8 cellular contexts compared by ENCODE assay signal in genomic region chr21:23968722-23969647, GRCh38.
DNase-seq lines count a peak whose midpoint lies in the region; ATAC-seq and TF ChIP-seq lines count a peak whose summit lies in the region.

No MANE protein-coding gene starts in this region.

- peak; percentile 37 for TF ChIP-seq CTCF in mesothelial cell of epicardium (IDR thresholded peaks at IDR 0.05; ENCODE audit: unreplicated experiment)
- peak; percentile 65 for TF ChIP-seq CTCF in type B pancreatic cell (conservative IDR thresholded peaks at IDR 0.05)

- H3K9me3 Mint-ChIP-seq in activated naive CD8-positive, alpha-beta T cell treated with anti-CD3 and anti-CD28 coated beads for 36 hours, result no peaks in the 10 kb centered on the region
- H3K9me3 Mint-ChIP-seq in mesothelial cell of epicardium, result peaks cover 35% of the 10 kb centered on the region
- peaks cover 3% of the 10 kb centered on the region for H3K9me3 Mint-ChIP-seq in type B pancreatic cell

- no peaks in the 10 kb centered on the region for H3K36me3 Mint-ChIP-seq in activated naive CD8-positive, alpha-beta T cell treated with anti-CD3 and anti-CD28 coated beads for 36 hours
- no peaks in the 10 kb centered on the region for H3K36me3 Mint-ChIP-seq in mesothelial cell of epicardium
- no peaks in the 10 kb centered on the region for H3K36me3 Mint-ChIP-seq in type B pancreatic cell

- H3K27ac Mint-ChIP-seq in activated naive CD8-positive, alpha-beta T cell treated with anti-CD3 and anti-CD28 coated beads for 36 hours, result peak overlapping the region; percentile 68
- no peak overlapping the region for H3K27ac Mint-ChIP-seq in mesothelial cell of epicardium
- no peak overlapping the region for H3K27ac Mint-ChIP-seq in type B pancreatic cell

- DNase-seq in MV-4-11 (lab: John Stamatoyannopoulos, UW), result peak; percentile 89
- peak; percentile 68 for DNase-seq in SW480 (ENCODE audit: low spot score)
- peak; percentile 81 for DNase-seq in activated naive CD8-positive, alpha-beta T cell treated with anti-CD3 and anti-CD28 coated beads for 36 hours
- no peak for DNase-seq in mesothelial cell of epicardium (ENCODE audit: low spot score in 2 of 2, unreplicated experiment in 2 of 2)
- no peak for DNase-seq in type B pancreatic cell (ENCODE audit: extremely low spot score, unreplicated experiment)
- no peak for DNase-seq in HCEC 1CT

- peaks cover 16% of the 10 kb centered on the region for H3K4me1 Mint-ChIP-seq in activated naive CD8-positive, alpha-beta T cell treated with anti-CD3 and anti-CD28 coated beads for 36 hours
- no peaks in the 10 kb centered on the region for H3K4me1 Mint-ChIP-seq in mesothelial cell of epicardium
- no peaks in the 10 kb centered on the region for H3K4me1 Mint-ChIP-seq in type B pancreatic cell (ENCODE audit: unreplicated experiment)

- ATAC-seq in GM18511 (IDR thresholded peaks at IDR 0.05; ENCODE audit: unreplicated experiment), result peak; percentile 93
- peak; percentile 93 for ATAC-seq in HG02678 (IDR thresholded peaks at IDR 0.05; ENCODE audit: unreplicated experiment)

- no peaks in the 10 kb centered on the region for H3K27me3 Mint-ChIP-seq in activated naive CD8-positive, alpha-beta T cell treated with anti-CD3 and anti-CD28 coated beads for 36 hours
- peaks cover 2% of the 10 kb centered on the region for H3K27me3 Mint-ChIP-seq in mesothelial cell of epicardium (ENCODE audit: low read depth)
- H3K27me3 Mint-ChIP-seq in type B pancreatic cell, result no peaks in the 10 kb centered on the region

- H3K4me3 Mint-ChIP-seq in activated naive CD8-positive, alpha-beta T cell treated with anti-CD3 and anti-CD28 coated beads for 36 hours, result peak overlapping the region; percentile 43
- H3K4me3 Mint-ChIP-seq in mesothelial cell of epicardium, result no peak overlapping the region
- no peak overlapping the region for H3K4me3 Mint-ChIP-seq in type B pancreatic cell

Comparison
In these comparisons a context has a peak if more than half of its experiments do, and no peak if none do; other contexts are left out.
1. DNase-seq: peak in MV-4-11 (single experiment), SW480 (single experiment) and activated naive CD8-positive, alpha-beta T cell treated with anti-CD3 and anti-CD28 coated beads for 36 hours (single experiment); none in mesothelial cell of epicardium (0 of 2), type B pancreatic cell (single experiment) and HCEC 1CT (single experiment).